ENCODE assay signal across 18 cellular contexts in the genomic region with DNA sequence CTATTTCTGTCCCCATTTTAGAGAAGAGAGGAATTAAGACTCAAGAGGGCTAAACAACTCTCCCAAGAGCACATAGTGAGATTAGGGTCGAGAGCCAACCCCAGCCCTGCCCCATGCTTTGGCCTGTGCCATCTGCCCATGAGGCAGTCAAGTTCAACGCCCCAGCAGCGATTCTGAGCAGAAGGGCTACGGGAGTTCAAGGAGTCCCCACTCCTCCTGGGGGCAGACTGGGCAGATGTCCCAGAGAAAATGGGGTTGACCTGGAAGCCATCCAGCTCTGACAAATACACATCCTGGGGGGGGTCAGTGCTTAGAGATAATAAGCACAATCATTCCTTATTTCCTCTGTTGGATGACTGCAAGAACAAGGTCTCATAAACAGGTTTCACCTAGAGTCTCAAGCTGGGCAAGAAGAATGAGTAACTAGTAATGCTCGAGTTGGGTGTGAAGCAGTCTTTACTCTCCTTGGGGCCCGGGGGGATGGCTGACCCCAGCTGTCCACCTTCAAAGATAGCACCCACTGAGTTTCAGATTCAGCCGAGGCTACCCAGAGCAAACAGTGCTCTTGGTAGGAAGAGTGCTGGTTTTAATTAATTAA.
DNase-seq lines count a peak whose midpoint lies in the region; ATAC-seq and TF ChIP-seq lines count a peak whose summit lies in the region.
"Had no signal": no experiment of that assay in that cellular context is flagged by ENCODE, and none has a peak within 500 bp of the region (broad histone marks: within the 10 kb centered on the region; RNA-seq: fewer than 3 reads in every experiment).

No MANE protein-coding gene starts in this region.

- H3K9me3 Mint-ChIP-seq in endodermal cell: no peaks in the 10 kb centered on the region
- H3K9me3 Mint-ChIP-seq in activated CD8-positive, alpha-beta memory T cell treated with anti-CD3 and anti-CD28 coated beads, Interleukin-2, amount 10 ng/mL, durations not matched to agents 7 days and 5 days (ENCODE audit: low read depth): peaks cover 5% of the 10 kb centered on the region

- peak overlapping the region; percentile 29 for H3K27ac ChIP-seq in endodermal cell (ENCODE audit: low read depth, low read length)
- H3K27ac ChIP-seq: body of pancreas, PC-9, tibial nerve had no signal

- H3K27ac Mint-ChIP-seq in endodermal cell: no peak overlapping the region
- no peak overlapping the region for H3K27ac Mint-ChIP-seq in activated CD8-positive, alpha-beta memory T cell treated with anti-CD3 and anti-CD28 coated beads, Interleukin-2, amount 10 ng/mL, durations not matched to agents 7 days and 5 days
- H3K27ac Mint-ChIP-seq: activated naive CD4-positive, alpha-beta T cell treated with anti-CD3 and anti-CD28 coated beads, Interleukin-2, amount 50 U/mL, for 72 hours; stimulated activated naive CD8-positive, alpha-beta T cell treated with anti-CD3 and anti-CD28 coated beads, Interleukin-15, Interleukin-2, amounts not matched to agents 100 ng/mL and 50 ng/mL, for 24 hours; T-helper 2 cell treated with Interferon-gamma antibody and Interleukin-4, amounts not matched to agents 5 μg/mL and 100 μg/mL, for 36 hours had no signal

- H3K4me3 ChIP-seq in endodermal cell (ENCODE audit: low read length): no peak overlapping the region
- H3K4me3 ChIP-seq: body of pancreas, PC-9, tibial nerve had no signal

- H3K36me3 ChIP-seq in endodermal cell (ENCODE audit: control insufficient read depth, insufficient read depth, low read length): no peaks in the 10 kb centered on the region
- H3K36me3 ChIP-seq: tibial nerve had no signal

- H3K4me1 Mint-ChIP-seq in endodermal cell: peaks cover 3% of the 10 kb centered on the region
- no peaks in the 10 kb centered on the region for H3K4me1 Mint-ChIP-seq in activated CD8-positive, alpha-beta memory T cell treated with anti-CD3 and anti-CD28 coated beads, Interleukin-2, amount 10 ng/mL, durations not matched to agents 7 days and 5 days

- H3K27me3 Mint-ChIP-seq in endodermal cell (ENCODE audit: insufficient read depth): no peaks in the 10 kb centered on the region
- H3K27me3 Mint-ChIP-seq in activated CD8-positive, alpha-beta memory T cell treated with anti-CD3 and anti-CD28 coated beads, Interleukin-2, amount 10 ng/mL, durations not matched to agents 7 days and 5 days: no peaks in the 10 kb centered on the region
- H3K27me3 Mint-ChIP-seq: stimulated activated naive CD8-positive, alpha-beta T cell treated with anti-CD3 and anti-CD28 coated beads, Interleukin-15, Interleukin-2, amounts not matched to agents 100 ng/mL and 50 ng/mL, for 24 hours had no signal

- H3K4me1 ChIP-seq in endodermal cell (ENCODE audit: control insufficient read depth, insufficient read depth, low read length): no peaks in the 10 kb centered on the region
- H3K4me1 ChIP-seq: tibial nerve had no signal

- no peaks in the 10 kb centered on the region for H3K27me3 ChIP-seq in endodermal cell (ENCODE audit: control insufficient read depth, insufficient read depth, low read length, poor library complexity, severe bottlenecking)
- H3K27me3 ChIP-seq: body of pancreas, tibial nerve had no signal

- TF ChIP-seq CTCF in endodermal cell (conservative IDR thresholded peaks at IDR 0.05): no peak

- no peaks in the 10 kb centered on the region for H3K9me3 ChIP-seq in endodermal cell (ENCODE audit: control insufficient read depth, low read length)
- H3K9me3 ChIP-seq: body of pancreas, tibial nerve had no signal

- ATAC-seq in activated CD8-positive, alpha-beta memory T cell treated with anti-CD3 and anti-CD28 coated beads, Interleukin-2, amount 10 ng/mL, durations not matched to agents 7 days and 5 days: no peak
- no peak for ATAC-seq in HG03442 (IDR thresholded peaks at IDR 0.05; ENCODE audit: unreplicated experiment)
- ATAC-seq: activated naive CD4-positive, alpha-beta T cell treated with anti-CD3 and anti-CD28 coated beads, Interleukin-2, amount 50 U/mL, for 72 hours; body of pancreas had no signal

- H3K36me3 Mint-ChIP-seq in endodermal cell (ENCODE audit: low read depth): no peaks in the 10 kb centered on the region
- H3K36me3 Mint-ChIP-seq in activated CD8-positive, alpha-beta memory T cell treated with anti-CD3 and anti-CD28 coated beads, Interleukin-2, amount 10 ng/mL, durations not matched to agents 7 days and 5 days: peaks cover 3% of the 10 kb centered on the region
- H3K36me3 Mint-ChIP-seq: activated naive CD4-positive, alpha-beta T cell treated with anti-CD3 and anti-CD28 coated beads, Interleukin-2, amount 50 U/mL, for 72 hours had no signal

- no peak overlapping the region for H3K9ac ChIP-seq in endodermal cell (ENCODE audit: extremely low read depth, low read length, poor library complexity, severe bottlenecking)

- CTCF ChIA-PET in activated CD8-positive, alpha-beta memory T cell treated with anti-CD3 and anti-CD28 coated beads, Interleukin-2, amount 10 ng/mL, durations not matched to agents 7 days and 5 days (lab: Charles Lee): no interaction called here

- DNase-seq in DMS 273 treated with DMSO at 0.1 percent for 48 hours (lab: John Stamatoyannopoulos, UW) (peak; percentile 66), NCI-H1092 treated with DMSO at 0.1 percent for 48 hours (lab: John Stamatoyannopoulos, UW) (peak; percentile 77), NCI-H226 (peak; percentile 13), endodermal cell (no peak), anterior cingulate cortex (lab: John Stamatoyannopoulos, UW) (no peak)
- no peak for DNase-seq in activated CD8-positive, alpha-beta memory T cell treated with anti-CD3 and anti-CD28 coated beads, Interleukin-2, amount 10 ng/mL, durations not matched to agents 7 days and 5 days
- DNase-seq: activated CD4-positive, CD25-positive, alpha-beta regulatory T cell; body of pancreas; GF-D8; NCI-H526; PC-9; small intestine; stimulated activated CD4-positive, alpha-beta T cell treated with anti-CD3 and anti-CD28 coated beads, Interleukin-2, amount 100 ng/mL, for 48 hours had no signal

- WGBS in endodermal cell (ENCODE audit: insufficient coverage in 1 of 2, insufficient read length in 1 of 2), 2 experiments: 72 to 86% methylated on average over 5 to 7 of the region's 7 CpGs

- no peak overlapping the region for H3K4me3 Mint-ChIP-seq in endodermal cell
- no peak overlapping the region for H3K4me3 Mint-ChIP-seq in activated CD8-positive, alpha-beta memory T cell treated with anti-CD3 and anti-CD28 coated beads, Interleukin-2, amount 10 ng/mL, durations not matched to agents 7 days and 5 days
- H3K4me3 Mint-ChIP-seq: stimulated activated naive CD8-positive, alpha-beta T cell treated with anti-CD3 and anti-CD28 coated beads, Interleukin-15, Interleukin-2, amounts not matched to agents 100 ng/mL and 50 ng/mL, for 24 hours; T-helper 2 cell treated with Interferon-gamma antibody and Interleukin-4, amounts not matched to agents 5 μg/mL and 100 μg/mL, for 36 hours had no signal

Comparison
In these comparisons a context has a peak if more than half of its experiments do, and no peak if none do; other contexts are left out.
1. DNase-seq: peak in DMS 273 treated with DMSO at 0.1 percent for 48 hours (single experiment), NCI-H1092 treated with DMSO at 0.1 percent for 48 hours (single experiment) and NCI-H226 (single experiment); none in endodermal cell (single experiment), anterior cingulate cortex (0 of 58) and activated CD8-positive, alpha-beta memory T cell treated with anti-CD3 and anti-CD28 coated beads, Interleukin-2, amount 10 ng/mL, durations not matched to agents 7 days and 5 days (single experiment).